In the genomic region with DNA sequence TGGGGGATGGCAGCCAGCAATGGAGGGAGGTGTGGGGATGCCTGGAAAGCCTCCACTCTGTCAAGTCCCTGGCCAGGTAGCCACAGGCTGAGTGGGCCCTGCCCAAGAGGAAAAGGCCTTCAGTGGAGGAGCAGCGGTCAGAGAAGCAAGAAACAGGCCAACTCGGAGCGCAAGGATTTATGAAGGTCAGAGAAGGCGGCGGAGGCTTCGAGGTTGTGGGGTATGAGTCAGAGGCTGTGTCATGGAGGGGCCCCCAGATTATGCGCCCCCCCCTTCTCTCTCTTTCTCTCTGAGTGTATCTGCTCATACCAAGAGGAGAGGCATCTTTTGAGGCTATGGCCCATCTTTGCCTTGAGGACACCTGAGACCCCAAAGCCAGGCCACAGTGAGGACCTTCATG, we compare ENCODE assay signal across 14 cellular contexts.
DNase-seq lines count a peak whose midpoint lies in the region; ATAC-seq and TF ChIP-seq lines count a peak whose summit lies in the region.
"Had no signal": no experiment of that assay in that cellular context is flagged by ENCODE, and none has a peak within 500 bp of the region (broad histone marks: within the 10 kb centered on the region; RNA-seq: fewer than 3 reads in every experiment).

No MANE protein-coding gene starts in this region.

- H3K27ac ChIP-seq in aorta (ENCODE audit: low read depth in 1 of 2, low read length in 2 of 2) = no peak overlapping the region
- H3K27ac ChIP-seq: SK-N-MC had no signal

- H3K27me3 ChIP-seq in aorta (ENCODE audit: control insufficient read depth in 1 of 2, insufficient read depth in 2 of 2, low read length in 1 of 2) = no peaks in the 10 kb centered on the region

- peak; percentile 24 to 26 for ATAC-seq in activated CD4-positive, CD25-positive, alpha-beta regulatory T cell treated with anti-CD3 and anti-CD28 coated beads, Interleukin-2, amount 50 U/mL, for 24 hours
- ATAC-seq in GM19452 (IDR thresholded peaks at IDR 0.05; ENCODE audit: unreplicated experiment) (no peak), aorta (ENCODE audit: low FRiP score) (no peak)
- ATAC-seq: effector memory CD8-positive, alpha-beta T cell had no signal

- no peak for DNase-seq in activated CD4-positive, CD25-positive, alpha-beta regulatory T cell treated with anti-CD3 and anti-CD28 coated beads, Interleukin-2, amount 50 U/mL, for 72 hours
- peak; percentile 39 for DNase-seq in activated CD8-positive, alpha-beta memory T cell treated with anti-CD3 and anti-CD28 coated beads, Interleukin-2, amount 50 U/mL, for 4 hours
- DNase-seq in glomerular visceral epithelial cell (ENCODE audit: extremely low spot score) (peak; percentile 25), GM13977 (ENCODE audit: low spot score) (no peak), aorta (no peak)
- DNase-seq in stimulated activated CD8-positive, alpha-beta memory T cell treated with anti-CD3 and anti-CD28 coated beads, Interleukin-2, amount 100 ng/mL, for 48 hours (ENCODE audit: low read depth in 2 of 2) = peak; percentile 19 to 37
- DNase-seq: effector memory CD8-positive, alpha-beta T cell; glutamatergic neuron; H7; NCI-H1694 treated with DMSO at 0.1 percent for 48 hours; trophoblast cell had no signal

- H3K36me3 ChIP-seq in aorta (ENCODE audit: control insufficient read depth in 1 of 2, insufficient read depth in 2 of 2, low read length in 1 of 2) = no peaks in the 10 kb centered on the region

- no peak overlapping the region for H3K4me3 ChIP-seq in aorta (ENCODE audit: low read length in 2 of 2)
- H3K4me3 ChIP-seq: SK-N-MC had no signal

- 94 to 96% methylated on average over 7 of the region's 7 CpGs for WGBS in aorta, 2 donors

- TF ChIP-seq CTCF in GM13977 (IDR thresholded peaks at IDR 0.05; ENCODE audit: extremely low read depth, insufficient read depth, missing control alignments) = no peak

- H3K9me3 ChIP-seq in aorta (ENCODE audit: control insufficient read depth, low read length) = no peaks in the 10 kb centered on the region

- no peaks in the 10 kb centered on the region for H3K4me1 ChIP-seq in aorta (ENCODE audit: control insufficient read depth in 1 of 2, insufficient read depth in 2 of 2, low read length in 2 of 2)

- intact Hi-C loops in aorta (cut with DNase I) = loop anchor here (10.0 kb wide), 3 partner anchors 172 to 1112 kb away; partner anchors contain the start of genes CLSTN1 (in 1 of the 2) and TMEM201 (in 1 of the 2)

- in situ Hi-C loops in GM13977 (cut with MboI; ENCODE audit: low pct_unique_long_range_greater_than_20kb, low sequenced_read_pairs, unreplicated experiment) = no loop called here

Comparison
In these comparisons a context has a peak if more than half of its experiments do, and no peak if none do; other contexts are left out.
1. ATAC-seq: peak in activated CD4-positive, CD25-positive, alpha-beta regulatory T cell treated with anti-CD3 and anti-CD28 coated beads, Interleukin-2, amount 50 U/mL, for 24 hours (2 of 2); none in GM19452 (single experiment) and aorta (single experiment).
2. DNase-seq: peak in activated CD8-positive, alpha-beta memory T cell treated with anti-CD3 and anti-CD28 coated beads, Interleukin-2, amount 50 U/mL, for 4 hours (single experiment), glomerular visceral epithelial cell (single experiment) and stimulated activated CD8-positive, alpha-beta memory T cell treated with anti-CD3 and anti-CD28 coated beads, Interleukin-2, amount 100 ng/mL, for 48 hours (2 of 2); none in activated CD4-positive, CD25-positive, alpha-beta regulatory T cell treated with anti-CD3 and anti-CD28 coated beads, Interleukin-2, amount 50 U/mL, for 72 hours (single experiment), GM13977 (single experiment) and aorta (0 of 2).